17 cellular contexts compared by ENCODE assay signal in the genomic region with DNA sequence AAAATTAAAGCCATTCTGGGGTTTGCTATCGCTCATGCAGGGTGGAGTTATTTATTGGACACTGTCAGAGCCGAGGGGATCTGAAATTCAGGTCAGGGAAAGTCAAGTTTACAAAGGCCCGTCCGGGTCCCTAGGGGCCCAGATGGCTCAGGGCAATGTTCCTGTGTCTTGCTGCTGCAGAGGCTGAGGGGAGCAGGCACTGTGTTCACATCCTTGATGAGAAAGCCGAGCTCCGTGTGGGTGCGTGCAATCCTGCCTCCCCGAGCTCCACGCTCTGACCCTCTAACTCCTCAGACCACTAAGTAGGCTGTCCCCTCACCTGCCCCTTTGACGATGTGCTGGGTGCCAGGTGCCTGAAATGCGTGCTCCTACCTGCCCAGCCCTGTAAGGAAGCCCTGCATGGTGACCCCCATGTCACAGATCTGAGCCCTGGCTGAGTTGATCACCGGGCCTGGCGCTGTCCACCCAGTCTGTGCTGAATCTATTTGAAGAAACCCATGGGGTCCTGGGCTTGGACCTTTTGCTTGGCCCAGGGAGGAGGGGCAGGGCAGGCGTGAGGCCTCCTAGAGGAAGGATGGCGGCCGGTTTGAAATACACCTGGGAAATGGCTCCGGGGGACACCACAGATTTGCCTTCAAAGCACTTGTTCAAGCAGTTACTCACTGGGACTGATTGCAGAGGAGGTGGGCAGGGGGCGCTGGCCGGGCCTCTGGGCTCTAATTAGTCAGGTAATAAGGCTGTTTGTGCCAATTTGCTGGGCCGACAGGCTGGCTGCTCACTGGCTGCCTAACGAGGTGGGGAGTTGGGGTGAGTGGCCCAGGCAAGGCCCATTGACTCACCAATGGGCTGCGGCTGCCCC.
DNase-seq lines count a peak whose midpoint lies in the region; ATAC-seq, FAIRE-seq and TF ChIP-seq lines count a peak whose summit lies in the region.
"Had no signal": no experiment of that assay in that cellular context is flagged by ENCODE, and none has a peak within 500 bp of the region (broad histone marks: within the 10 kb centered on the region; RNA-seq: fewer than 3 reads in every experiment).

No MANE protein-coding gene starts in this region.

- TF ChIP-seq RAD21 in H1 (IDR thresholded peaks at IDR 0.05 in 1 of 2, conservative IDR thresholded peaks at IDR 0.05 in 1 of 2; ENCODE audit: low read depth in 2 of 2, low read length in 2 of 2) = 0 out of 4 replicates have a peak, but pooled peaks of 1 of the 2 experiments have one; percentile 17

- H3K56ac ChIP-seq in H1 (replicated peaks; ENCODE audit: insufficient read length, low read depth, low read length) = no peak overlapping the region

- H3K9ac ChIP-seq in H1 (replicated peaks in 1 of 4; ENCODE audit: extremely low read depth in 1 of 4, low read depth in 3 of 4, low read length in 3 of 4) (no peak overlapping the region), kidney (ENCODE audit: low read length in 2 of 2) (no peak overlapping the region)

- no peak overlapping the region for H3K27ac Mint-ChIP-seq in activated naive CD4-positive, alpha-beta T cell treated with anti-CD3 and anti-CD28 coated beads for 36 hours
- no peak overlapping the region for H3K27ac Mint-ChIP-seq in activated naive CD4-positive, alpha-beta T cell treated with anti-CD3 and anti-CD28 coated beads, Interleukin-2, amount 10 ng/mL, durations not matched to agents 7 days and 5 days
- H3K27ac Mint-ChIP-seq: activated naive CD8-positive, alpha-beta T cell had no signal

- peaks cover 10% of the 10 kb centered on the region for H3K9me3 Mint-ChIP-seq in activated naive CD4-positive, alpha-beta T cell treated with anti-CD3 and anti-CD28 coated beads for 36 hours
- peaks cover 15% of the 10 kb centered on the region for H3K9me3 Mint-ChIP-seq in activated naive CD4-positive, alpha-beta T cell treated with anti-CD3 and anti-CD28 coated beads, Interleukin-2, amount 10 ng/mL, durations not matched to agents 7 days and 5 days

- 0 out of 2 replicates have a peak overlapping the region, but pooled peaks have one; percentile 68 for H2BK12ac ChIP-seq in H1 (ENCODE audit: low read depth, low read length)

- POLR2A ChIA-PET in H1 (lab: Charles Lee; ENCODE audit: partially characterized antibody) = interaction anchor here (1.0 kb wide), 1 partner anchor 124 kb away, joined by 4 read pairs; no protein-coding TSS in a partner anchor

- CTCF ChIA-PET in activated naive CD4-positive, alpha-beta T cell treated with anti-CD3 and anti-CD28 coated beads for 36 hours (lab: Charles Lee) = no interaction called here
- CTCF ChIA-PET in activated naive CD4-positive, alpha-beta T cell treated with anti-CD3 and anti-CD28 coated beads, Interleukin-2, amount 10 ng/mL, durations not matched to agents 7 days and 5 days (lab: Charles Lee) = no interaction called here
- CTCF ChIA-PET in H1 (lab: Charles Lee; ENCODE audit: partially characterized antibody) = interaction anchor here (0.9 to 4.0 kb wide), 16 partner anchors 10 to 169 kb away, joined by 3 to 30 read pairs (median 4); no protein-coding TSS in a partner anchor

- no peak overlapping the region; the same call in 1 of the 2 replicates for H4K8ac ChIP-seq in H1 (ENCODE audit: extremely low read depth, insufficient read depth, low read length)

- WGBS in H1 (ENCODE audit: extremely low coverage in 1 of 2, insufficient coverage in 1 of 2, insufficient read length in 1 of 2, insufficient replicate concordance in 2 of 2, low coverage in 1 of 2, low lambda C conversion rate in 2 of 2, missing lambda C conversion rate in 1 of 2), 2 experiments = 85% methylated on average over 22 of the region's 22 CpGs; no CpG with 5 or more reads in 1 of the 2 experiments
- WGBS in aorta, 2 donors = 67 to 69% methylated on average over 22 of the region's 22 CpGs

- TF ChIP-seq EP300 in H1 (IDR thresholded peaks at IDR 0.05; ENCODE audit: borderline replicate concordance in 1 of 2, low read depth in 2 of 2, low read length in 2 of 2) = no peak

- H2AFZ ChIP-seq in H1 (ENCODE audit: low read length) = no peak overlapping the region

- no peaks in the 10 kb centered on the region for H4K20me1 ChIP-seq in H1 (replicated peaks in 1 of 2; ENCODE audit: control insufficient read depth in 1 of 2, insufficient read depth in 2 of 2, low read length in 2 of 2)

- H3K27ac ChIP-seq in H1 (ENCODE audit: low read depth, low read length) (no peak overlapping the region), aorta (ENCODE audit: low read depth in 1 of 2, low read length in 2 of 2) (no peak overlapping the region), kidney (ENCODE audit: low read depth in 2 of 2, low read length in 2 of 2) (no peak overlapping the region)
- H3K27ac ChIP-seq: body of pancreas, colonic mucosa had no signal

- no peak overlapping the region for H3K4me3 Mint-ChIP-seq in activated naive CD4-positive, alpha-beta T cell treated with anti-CD3 and anti-CD28 coated beads for 36 hours
- no peak overlapping the region for H3K4me3 Mint-ChIP-seq in activated naive CD4-positive, alpha-beta T cell treated with anti-CD3 and anti-CD28 coated beads, Interleukin-2, amount 10 ng/mL, durations not matched to agents 7 days and 5 days
- H3K4me3 Mint-ChIP-seq: activated naive CD8-positive, alpha-beta T cell; CD14-positive monocyte had no signal

- intact Hi-C loops in activated naive CD4-positive, alpha-beta T cell treated with anti-CD3 and anti-CD28 coated beads for 36 hours (cut with micrococcal nuclease) = loop anchor here (1.0 kb wide), 1 partner anchor 28 kb away; no protein-coding TSS in a partner anchor
- intact Hi-C loops in aorta (cut with DNase I) (no loop called here), kidney (cut with DNase I) (no loop called here)

- FAIRE-seq in H1 (lab: Jason Lieb, UNC) (no peak), kidney (lab: Jason Lieb, UNC) (no peak)
- FAIRE-seq: endothelial cell of umbilical vein had no signal

- no peaks in the 10 kb centered on the region for H3K36me3 Mint-ChIP-seq in activated naive CD4-positive, alpha-beta T cell treated with anti-CD3 and anti-CD28 coated beads for 36 hours (ENCODE audit: low read depth)
- peaks cover 6% of the 10 kb centered on the region for H3K36me3 Mint-ChIP-seq in activated naive CD4-positive, alpha-beta T cell treated with anti-CD3 and anti-CD28 coated beads, Interleukin-2, amount 10 ng/mL, durations not matched to agents 7 days and 5 days
- H3K36me3 Mint-ChIP-seq: CD14-positive monocyte had no signal

- H3K4me1 ChIP-seq in H1 (replicated peaks in 1 of 4; ENCODE audit: control insufficient read depth in 3 of 4, insufficient read depth in 4 of 4, low read length in 3 of 4) = peaks cover 0 to 12% (median 6%) of the 10 kb centered on the region in 4 experiments; a peak in 5 of 7 replicates
- H3K4me1 ChIP-seq in aorta (ENCODE audit: control insufficient read depth in 1 of 2, insufficient read depth in 2 of 2, low read length in 2 of 2) = no peaks in the 10 kb centered on the region
- peaks cover 0 to 2% of the 10 kb centered on the region in 2 donors for H3K4me1 ChIP-seq in kidney (ENCODE audit: control insufficient read depth in 1 of 2, insufficient read depth in 1 of 2, low read depth in 1 of 2, low read length in 2 of 2)
- H3K4me1 ChIP-seq: body of pancreas had no signal

- no peak overlapping the region for H2BK20ac ChIP-seq in H1 (ENCODE audit: low read length)

- H3K4ac ChIP-seq in H1 (replicated peaks; ENCODE audit: insufficient read length, low read depth, low read length) = no peak overlapping the region

- no peaks in the 10 kb centered on the region for H3K27me3 ChIP-seq in H1 (replicated peaks in 1 of 4; ENCODE audit: control insufficient read depth in 3 of 4, extremely low read depth in 1 of 4, insufficient read depth in 3 of 4, low read length in 3 of 4)
- H3K27me3 ChIP-seq in aorta (ENCODE audit: control insufficient read depth in 1 of 2, insufficient read depth in 2 of 2, low read length in 1 of 2) = no peaks in the 10 kb centered on the region
- H3K27me3 ChIP-seq: body of pancreas, colonic mucosa had no signal

- peak; percentile 2 for DNase-seq in activated naive CD4-positive, alpha-beta T cell treated with anti-CD3 and anti-CD28 coated beads for 36 hours
- DNase-seq in activated naive CD4-positive, alpha-beta T cell treated with anti-CD3 and anti-CD28 coated beads, Interleukin-2, amount 10 ng/mL, durations not matched to agents 7 days and 5 days = no peak
- peak in 1 of 2 experiments; percentile 56 for DNase-seq in H1 (ENCODE audit: low read depth in 1 of 2, low spot score in 2 of 2)
- peak; percentile 85 for DNase-seq in mesenteric fat pad (ENCODE audit: low spot score)
- peak; percentile 46 to 70 for DNase-seq in aorta
- DNase-seq in SW480 (ENCODE audit: low spot score) = no peak
- no peak for DNase-seq in kidney
- DNase-seq: activated CD4-positive, alpha-beta T cell treated with anti-CD3 and anti-CD28 coated beads, Interleukin-2, amount 50 U/mL, for 4 hours; activated T-cell treated with anti-CD3 and anti-CD28 coated beads for 4 hours; NCI-H2227 treated with DMSO at 0.1 percent for 48 hours; stimulated activated CD4-positive, alpha-beta T cell treated with anti-CD3 and anti-CD28 coated beads, Interleukin-4, amount 100 ng/mL, for 1 hour had no signal

- H3K27me3 Mint-ChIP-seq in activated naive CD4-positive, alpha-beta T cell treated with anti-CD3 and anti-CD28 coated beads for 36 hours (ENCODE audit: low read depth) = peaks cover 2% of the 10 kb centered on the region
- H3K27me3 Mint-ChIP-seq in activated naive CD4-positive, alpha-beta T cell treated with anti-CD3 and anti-CD28 coated beads, Interleukin-2, amount 10 ng/mL, durations not matched to agents 7 days and 5 days = peaks cover 26% of the 10 kb centered on the region

- no peak overlapping the region for H2AK5ac ChIP-seq in H1 (ENCODE audit: low read depth, low read length)

- no peak overlapping the region for H3K23ac ChIP-seq in H1 (ENCODE audit: insufficient read length)

- H2BK120ac ChIP-seq in H1 (replicated peaks; ENCODE audit: low read depth, low read length) = no peak overlapping the region

- no peak overlapping the region for H3K4me2 ChIP-seq in H1 (ENCODE audit: insufficient read depth in 1 of 2, low read depth in 2 of 2, low read length in 2 of 2)

- H3K23me2 ChIP-seq in H1 (ENCODE audit: low read depth, low read length) = no peaks in the 10 kb centered on the region

- ATAC-seq in aorta (ENCODE audit: low FRiP score) = no peak
- no peak for ATAC-seq in GM21515 (IDR thresholded peaks at IDR 0.05; ENCODE audit: unreplicated experiment)

- H2BK5ac ChIP-seq in H1 (ENCODE audit: low read depth, low read length) = peak overlapping the region; percentile 35; the same call in 1 of the 2 replicates

- TF ChIP-seq CTCF in H1 (IDR thresholded peaks at IDR 0.05; ENCODE audit: control extremely low read depth in 1 of 3, insufficient read depth in 1 of 3, low read depth in 1 of 3, low read length in 3 of 3) (0 out of 4 replicates have a peak, but pooled peaks of 1 of the 3 experiments have one; percentile 8), kidney (IDR thresholded peaks at IDR 0.05; ENCODE audit: borderline replicate concordance, extremely low read depth, insufficient read depth) (no peak)

- H3K9me3 ChIP-seq in H1 (ENCODE audit: insufficient read depth in 2 of 2, low read depth in 1 of 2, low read length in 1 of 2) = peaks cover 0 to 3% of the 10 kb centered on the region in 2 experiments; a peak in 2 of 4 replicates
- peaks cover 2% of the 10 kb centered on the region for H3K9me3 ChIP-seq in aorta (ENCODE audit: control insufficient read depth, low read length)
- H3K9me3 ChIP-seq in kidney (ENCODE audit: control insufficient read depth in 1 of 2, low read length in 2 of 2) = peaks cover 0 to 9% of the 10 kb centered on the region in 2 donors
- H3K9me3 ChIP-seq: body of pancreas, colonic mucosa had no signal

- H3K79me2 ChIP-seq in H1 (ENCODE audit: control insufficient read depth in 1 of 2, insufficient read depth in 2 of 2, low read length in 2 of 2) = no peaks in the 10 kb centered on the region

- H3K14ac ChIP-seq in H1 (ENCODE audit: insufficient read length) = no peak overlapping the region

- no peak overlapping the region for H2BK15ac ChIP-seq in H1 (ENCODE audit: low read length)

- TF ChIP-seq POLR2A in H1 (IDR thresholded peaks at IDR 0.05; ENCODE audit: control extremely low read depth in 1 of 2, low read depth in 2 of 2, low read length in 2 of 2) = no peak

- H3K4me1 Mint-ChIP-seq in activated naive CD4-positive, alpha-beta T cell treated with anti-CD3 and anti-CD28 coated beads for 36 hours (ENCODE audit: low read depth) = no peaks in the 10 kb centered on the region
- H3K4me1 Mint-ChIP-seq in activated naive CD4-positive, alpha-beta T cell treated with anti-CD3 and anti-CD28 coated beads, Interleukin-2, amount 10 ng/mL, durations not matched to agents 7 days and 5 days = no peaks in the 10 kb centered on the region
- H3K4me1 Mint-ChIP-seq: CD14-positive monocyte had no signal

- H4K91ac ChIP-seq in H1 (replicated peaks; ENCODE audit: insufficient read length, low read length) = no peak overlapping the region

- no peak overlapping the region for H4K5ac ChIP-seq in H1 (ENCODE audit: insufficient read length, low read depth, low read length)

- H3K79me1 ChIP-seq in H1 (ENCODE audit: low read depth, low read length) = no peaks in the 10 kb centered on the region

- no peak overlapping the region for H3K18ac ChIP-seq in H1 (ENCODE audit: extremely low read depth, low read length)

- H3K36me3 ChIP-seq in H1 (ENCODE audit: control insufficient read depth in 2 of 4, insufficient read depth in 4 of 4, low read length in 3 of 4) = no peaks in the 10 kb centered on the region
- no peaks in the 10 kb centered on the region for H3K36me3 ChIP-seq in aorta (ENCODE audit: control insufficient read depth in 1 of 2, insufficient read depth in 2 of 2, low read length in 1 of 2)
- H3K36me3 ChIP-seq in kidney (ENCODE audit: control insufficient read depth in 1 of 2, insufficient read depth in 2 of 2, low read length in 2 of 2) = no peaks in the 10 kb centered on the region
- H3K36me3 ChIP-seq: colonic mucosa had no signal

- no peak overlapping the region for H3K4me3 ChIP-seq in H1 (ENCODE audit: extremely low read depth in 1 of 4, insufficient read depth in 2 of 4, low read depth in 3 of 4, low read length in 4 of 4)
- H3K4me3 ChIP-seq in aorta (ENCODE audit: low read length in 2 of 2) = no peak overlapping the region
- no peak overlapping the region for H3K4me3 ChIP-seq in kidney (ENCODE audit: low read length in 2 of 2)
- H3K4me3 ChIP-seq: body of pancreas, colonic mucosa had no signal

Comparison
In these comparisons a context has a peak if more than half of its experiments do, and no peak if none do; other contexts are left out.
1. DNase-seq: peak in activated naive CD4-positive, alpha-beta T cell treated with anti-CD3 and anti-CD28 coated beads for 36 hours (single experiment), mesenteric fat pad (single experiment) and aorta (2 of 2); none in activated naive CD4-positive, alpha-beta T cell treated with anti-CD3 and anti-CD28 coated beads, Interleukin-2, amount 10 ng/mL, durations not matched to agents 7 days and 5 days (single experiment), SW480 (single experiment) and kidney (single experiment).